ENCODE assay signal across 19 cellular contexts in genomic region chr2:40432916-40433315, GRCh38. TPM values are rescaled to one million over a fixed set of nuclear protein-coding genes. Genes with fewer than 3 reads are reported as not detected.
DNase-seq lines count a peak whose midpoint lies in the region; ATAC-seq, FAIRE-seq and TF ChIP-seq lines count a peak whose summit lies in the region.
"Had no signal": no experiment of that assay in that cellular context is flagged by ENCODE, and none has a peak within 500 bp of the region (broad histone marks: within the 10 kb centered on the region; RNA-seq: fewer than 3 reads in every experiment).

No MANE protein-coding gene starts in this region.

- POLR2A ChIA-PET in A673 (lab: Charles Lee; ENCODE audit: low non-redundant PET): no interaction called here

- H3K36me3 ChIP-seq in left ventricle myocardium inferior (peaks cover 13% of the 10 kb centered on the region), keratinocyte (ENCODE audit: control insufficient read depth in 2 of 2, extremely low read depth in 1 of 2, insufficient read depth in 2 of 2, low read length in 2 of 2) (no peaks in the 10 kb centered on the region), uterus (no peaks in the 10 kb centered on the region), A673 (ENCODE audit: insufficient read depth, low read length, poor library complexity, severe bottlenecking) (no peaks in the 10 kb centered on the region)
- H3K36me3 ChIP-seq: SJCRH30 had no signal

- H2AFZ ChIP-seq in keratinocyte (ENCODE audit: control insufficient read depth, low read length): peak overlapping the region; percentile 17

- intact Hi-C loops in left ventricle myocardium inferior (cut with micrococcal nuclease): no loop called here
- intact Hi-C loops in right cardiac atrium (cut with DNase I): no loop called here
- intact Hi-C loops in uterus (cut with DNase I; ENCODE audit: low total_unique reads): no loop called here
- intact Hi-C loops in A673 (cut with micrococcal nuclease; ENCODE audit: unreplicated experiment): no loop called here

- no peaks in the 10 kb centered on the region for H3K9me1 ChIP-seq in keratinocyte (ENCODE audit: control insufficient read depth, extremely low read depth, insufficient read depth, low read length)

- CTCF ChIA-PET in A673 (lab: Charles Lee): no interaction called here

- H3K27me3 ChIP-seq in left ventricle myocardium inferior (ENCODE audit: low read depth) (no peaks in the 10 kb centered on the region), right cardiac atrium (ENCODE audit: control insufficient read depth, insufficient read depth) (no peaks in the 10 kb centered on the region), keratinocyte (ENCODE audit: control insufficient read depth, extremely low read depth, insufficient read depth, low read length) (no peaks in the 10 kb centered on the region), uterus (no peaks in the 10 kb centered on the region), A673 (replicated peaks; ENCODE audit: insufficient read depth, low read depth, low read length, poor library complexity) (no peaks in the 10 kb centered on the region)
- H3K27me3 ChIP-seq: SJCRH30 had no signal

- H3K4me1 ChIP-seq in left ventricle myocardium inferior (peaks cover 99% of the 10 kb centered on the region), right cardiac atrium (ENCODE audit: control insufficient read depth, insufficient read depth, low read length) (peaks cover 13% of the 10 kb centered on the region), keratinocyte (ENCODE audit: control insufficient read depth, extremely low read depth, insufficient read depth, low read length) (peaks cover 43% of the 10 kb centered on the region), uterus (peaks cover 3 to 10% of the 10 kb centered on the region in 2 donors), A673 (ENCODE audit: insufficient read depth, low read length, poor library complexity, severe bottlenecking) (no peaks in the 10 kb centered on the region)

- no TSS peak for BruUV-seq in A673 (replicated peaks; lab: Mats Ljungman, UMichigan)

- no peak overlapping the region for H3K9ac ChIP-seq in keratinocyte (ENCODE audit: control insufficient read depth, extremely low read depth, insufficient read depth, low read length)

- no peak for ATAC-seq in right cardiac atrium

- H4K20me1 ChIP-seq in keratinocyte (ENCODE audit: control insufficient read depth, extremely low read depth, insufficient read depth, low read length): no peaks in the 10 kb centered on the region

- H3K4me3 ChIP-seq in left ventricle myocardium inferior (no peak overlapping the region), right cardiac atrium (ENCODE audit: low read length) (no peak overlapping the region), keratinocyte (ENCODE audit: control insufficient read depth in 2 of 3, extremely low read depth in 1 of 3, insufficient read depth in 2 of 3, low read depth in 1 of 3, low read length in 3 of 3) (no peak overlapping the region), uterus (no peak overlapping the region), A673 (ENCODE audit: low read depth, low read length, poor library complexity, severe bottlenecking) (no peak overlapping the region)
- H3K4me3 ChIP-seq: SJCRH30 had no signal

- WGBS in right cardiac atrium: 27% methylated on average over 3 of the region's 3 CpGs

- DNase-seq in left ventricle myocardium inferior: no peak
- no peak for DNase-seq in right cardiac atrium
- peak; percentile 20 for DNase-seq in NCI-H446 treated with DMSO at 0.1 percent for 48 hours (lab: John Stamatoyannopoulos, UW)
- no peak for DNase-seq in keratinocyte (ENCODE audit: low read depth, low spot score)
- DNase-seq in uterus: no peak
- DNase-seq in NCI-H1436 treated with DMSO at 0.1 percent for 48 hours (lab: John Stamatoyannopoulos, UW): no peak
- DNase-seq in A673 (ENCODE audit: low spot score): no peak
- no peak for DNase-seq in NCI-H526 (lab: John Stamatoyannopoulos, UW)
- DNase-seq: DMS79 treated with DMSO at 0.1 percent for 48 hours, H9, Kasumi-1, MM.1S, NCI-H1092, NCI-H2081, SJCRH30 had no signal

- peak; percentile 44 for FAIRE-seq in keratinocyte (lab: Jason Lieb, UNC)
- FAIRE-seq: A204.1, G401.6 had no signal

- H3K4me2 ChIP-seq in keratinocyte (ENCODE audit: control insufficient read depth, extremely low read depth, insufficient read depth, low read depth, low read length): no peak overlapping the region

- H3K27ac ChIP-seq in left ventricle myocardium inferior (replicated peaks) (peak overlapping the region; percentile 64), right cardiac atrium (ENCODE audit: low read length) (no peak overlapping the region), keratinocyte (ENCODE audit: control insufficient read depth, insufficient read depth, low read length) (no peak overlapping the region), uterus (peak overlapping the region; percentile 34 to 45), A673 (ENCODE audit: low read depth, low read length, poor library complexity, severe bottlenecking) (no peak overlapping the region)
- H3K27ac ChIP-seq: C4-2B, SJCRH30 had no signal

- H3K9me3 ChIP-seq in left ventricle myocardium inferior (replicated peaks): no peaks in the 10 kb centered on the region
- no peaks in the 10 kb centered on the region for H3K9me3 ChIP-seq in right cardiac atrium (ENCODE audit: control insufficient read depth, low read length)
- H3K9me3 ChIP-seq in keratinocyte (ENCODE audit: control insufficient read depth, low read depth, low read length): no peaks in the 10 kb centered on the region
- H3K9me3 ChIP-seq in uterus: no peaks in the 10 kb centered on the region
- no peaks in the 10 kb centered on the region for H3K9me3 ChIP-seq in A673 (ENCODE audit: low read depth, low read length, poor library complexity, severe bottlenecking)
- H3K9me3 ChIP-seq: SJCRH30 had no signal

- no peak for TF ChIP-seq POLR2A in uterus (IDR thresholded peaks at IDR 0.05)

- H3K79me2 ChIP-seq in keratinocyte (ENCODE audit: control insufficient read depth, insufficient read depth, low read length): no peaks in the 10 kb centered on the region

- dilution Hi-C loops in keratinocyte (cut with MboI; ENCODE audit: extremely low pct_ligation_motif_present, low sequenced_read_pairs): no loop called here

- TF ChIP-seq CTCF in left ventricle myocardium inferior (IDR thresholded peaks at IDR 0.05; ENCODE audit: borderline replicate concordance) (no peak), keratinocyte (optimal IDR thresholded peaks at IDR 0.05 in 1 of 3, IDR thresholded peaks at IDR 0.05 in 1 of 3, conservative IDR thresholded peaks at IDR 0.05 in 1 of 3; ENCODE audit: extremely low read depth in 1 of 3, insufficient read depth in 2 of 3, low read length in 3 of 3) (no peak), uterus (IDR thresholded peaks at IDR 0.05) (no peak), A673 (conservative IDR thresholded peaks at IDR 0.05; ENCODE audit: low read depth, low read length) (no peak)

RNA-seq across cellular contexts. Expression of gene SLC8A1, which starts 19.0 kb away (rescaled TPM):
- total RNA-seq in left ventricle myocardium inferior (990 TPM), right cardiac atrium (100 to 1,000 TPM; 761 to 907 (median 821) TPM), uterus (100 to 1,000 TPM in 3 of 4 donors, 10 to 100 TPM in 1; 61.2 to 257 (median 140) TPM), A673 (2021) (not detected in 2 replicates)
- polyA plus RNA-seq in right cardiac atrium (41.8 TPM), keratinocyte (0.61 to 3.2 TPM (median 2.7 TPM) in 3 replicates)
- 0.06 TPM for polyA plus RNA-seq in keratinocyte (2011; ENCODE audit: low read depth)
- 0.36 and 0.84 TPM in 2 replicates for polyA plus RNA-seq in keratinocyte (2011; cell fraction: cytosol; rRNA removed)
- 1.1 and 1.3 TPM in 2 replicates for polyA plus RNA-seq in keratinocyte (2011; cell fraction: nucleus; rRNA removed)
- polyA plus RNA-seq in keratinocyte (2012; ENCODE audit: low replicate concordance): 0.03 and 3.3 TPM in 2 replicates
- polyA minus RNA-seq in keratinocyte: 6.1 to 19.5 TPM (median 7.5 TPM) in 3 replicates
- 4.2 TPM for polyA minus RNA-seq in keratinocyte (2011; cell fraction: cytosol; rRNA and poly(A)+ RNA removed)
- polyA minus RNA-seq in keratinocyte (2011; cell fraction: nucleus; rRNA and poly(A)+ RNA removed): 2.5 and 3.5 TPM in 2 replicates
- polyA plus RNA-seq: IgD-negative memory B cell had no signal

Comparison
In these comparisons a context has a peak if more than half of its experiments do, and no peak if none do; other contexts are left out.
1. H3K27ac ChIP-seq: peak in left ventricle myocardium inferior (single experiment) and uterus (2 of 2); none in right cardiac atrium (single experiment), keratinocyte (single experiment) and A673 (single experiment).
2. RNA of gene SLC8A1, which starts 19.0 kb away (total RNA-seq): 990 TPM in left ventricle myocardium inferior (single experiment), 761 to 907 TPM in right cardiac atrium and 61.2 to 257 TPM in uterus; not detected in A673; every median in the first group is over 10 times any median in the second.